Comparison of ENCODE assay signal across 8 cellular contexts in genomic region chr6:13614926-13615801, GRCh38. TPM values are rescaled to one million over a fixed set of nuclear protein-coding genes. Genes with fewer than 3 reads are reported as not detected.
DNase-seq lines count a peak whose midpoint lies in the region; ATAC-seq, FAIRE-seq and TF ChIP-seq lines count a peak whose summit lies in the region.

TSS of gene NOL7 (plus strand) at chr6:13615335. CDS start at chr6:13615359, 24 bp downstream.

- H3K79me2 ChIP-seq in Loucy (ENCODE audit: insufficient read depth, low read length): peaks cover 57% of the 10 kb centered on the region

- FAIRE-seq in H54 (lab: Jason Lieb, UNC): peak; percentile 85

- H4K20me1 ChIP-seq in Loucy (ENCODE audit: insufficient read depth, low read length, poor library complexity, severe bottlenecking): peaks cover 26% of the 10 kb centered on the region

- in situ Hi-C loops in G401 (cut with HindIII; ENCODE audit: low sequenced_read_pairs): no loop called here

- H3F3A ChIP-seq in Loucy (ENCODE audit: low read depth): 0 out of 2 replicates have a peak, but pooled peaks cover 3% of the 10 kb centered on the region

- H3K9me3 ChIP-seq in Loucy (ENCODE audit: insufficient read depth, low read depth, low read length): no peaks in the 10 kb centered on the region

- TF ChIP-seq POLR2A in H54 (IDR thresholded peaks at IDR 0.05; ENCODE audit: low read depth, low read length) (peak; percentile 91), Raji (IDR thresholded peaks at IDR 0.05; ENCODE audit: insufficient read depth, low read depth, low read length) (peak; percentile 97)

- no peaks in the 10 kb centered on the region for H3K9me2 ChIP-seq in Loucy (replicated peaks; ENCODE audit: low read depth, low read length)

- H3K4me3 ChIP-seq in Loucy (ENCODE audit: low read length, poor library complexity, severe bottlenecking) (peak within 1 kb of the TSS; percentile 98), fibroblast of the aortic adventitia (ENCODE audit: low read depth, low read length) (peak within 1 kb of the TSS; percentile 90)

- DNase-seq in G401 (ENCODE audit: low spot score): peak; percentile 96
- peak; percentile 95 for DNase-seq in H54 (ENCODE audit: insufficient read length, low spot score)
- DNase-seq in activated effector memory CD4-positive, alpha-beta T cell treated with Interleukin-2 at 50 U/mL for 16 hours: peak; percentile 96
- peak; percentile 99 for DNase-seq in fibroblast of the aortic adventitia (ENCODE audit: low read depth)
- peak; percentile 99 for DNase-seq in nephron progenitor cell
- DNase-seq in stimulated activated naive CD8-positive, alpha-beta T cell treated with anti-CD3 and anti-CD28 coated beads, Interleukin-15, amount 100 ng/mL, for 72 hours: peak; percentile 98 to 99

- peaks cover 38% of the 10 kb centered on the region for H3K4me1 ChIP-seq in Loucy (ENCODE audit: insufficient read depth, low read length, poor library complexity, severe bottlenecking)

- peak within 1 kb of the TSS; percentile 99 for H3K4me3 Mint-ChIP-seq in nephron progenitor cell
- peak within 1 kb of the TSS; percentile 95 to 99 for H3K4me3 Mint-ChIP-seq in stimulated activated naive CD8-positive, alpha-beta T cell treated with anti-CD3 and anti-CD28 coated beads, Interleukin-15, amount 100 ng/mL, for 72 hours

- peaks cover 27% of the 10 kb centered on the region for H3K36me3 ChIP-seq in Loucy (ENCODE audit: insufficient read depth, low read length)

- H2AFZ ChIP-seq in Loucy (ENCODE audit: low read length): peak within 1 kb of the TSS; percentile 72

- H3K9ac ChIP-seq in Loucy (ENCODE audit: low read depth, low read length, poor library complexity, severe bottlenecking): peak within 1 kb of the TSS; percentile 85

- H3K4me2 ChIP-seq in Loucy (ENCODE audit: low read depth, low read length, poor library complexity, severe bottlenecking): peak within 1 kb of the TSS; percentile 96

- H3K4me1 Mint-ChIP-seq in nephron progenitor cell: peaks cover 42% of the 10 kb centered on the region
- peaks cover 46% of the 10 kb centered on the region for H3K4me1 Mint-ChIP-seq in stimulated activated naive CD8-positive, alpha-beta T cell treated with anti-CD3 and anti-CD28 coated beads, Interleukin-15, amount 100 ng/mL, for 72 hours

- H3K27me3 Mint-ChIP-seq in nephron progenitor cell (ENCODE audit: low read depth, poor library complexity): peaks cover 3% of the 10 kb centered on the region
- no peaks in the 10 kb centered on the region for H3K27me3 Mint-ChIP-seq in stimulated activated naive CD8-positive, alpha-beta T cell treated with anti-CD3 and anti-CD28 coated beads, Interleukin-15, amount 100 ng/mL, for 72 hours

- peak; percentile 96 for ATAC-seq in stimulated activated naive CD8-positive, alpha-beta T cell treated with anti-CD3 and anti-CD28 coated beads, Interleukin-15, amount 100 ng/mL, for 72 hours

- H3K27me3 ChIP-seq in Loucy (ENCODE audit: insufficient read depth, low read length, poor library complexity, severe bottlenecking): no peaks in the 10 kb centered on the region

- H3K27ac Mint-ChIP-seq in nephron progenitor cell: peak within 1 kb of the TSS; percentile 98
- H3K27ac Mint-ChIP-seq in stimulated activated naive CD8-positive, alpha-beta T cell treated with anti-CD3 and anti-CD28 coated beads, Interleukin-15, amount 100 ng/mL, for 72 hours: peak within 1 kb of the TSS; percentile 98 to 99

- TF ChIP-seq CTCF in Loucy (conservative IDR thresholded peaks at IDR 0.05; ENCODE audit: low read length) (peak; percentile 81), fibroblast of the aortic adventitia (IDR thresholded peaks at IDR 0.05; ENCODE audit: insufficient read depth, low read length) (peak; percentile 90), nephron progenitor cell (IDR thresholded peaks at IDR 0.05) (peak; percentile 87)

- no peaks in the 10 kb centered on the region for H3K9me3 Mint-ChIP-seq in nephron progenitor cell
- H3K9me3 Mint-ChIP-seq in stimulated activated naive CD8-positive, alpha-beta T cell treated with anti-CD3 and anti-CD28 coated beads, Interleukin-15, amount 100 ng/mL, for 72 hours: no peaks in the 10 kb centered on the region

- H3K36me3 Mint-ChIP-seq in nephron progenitor cell (ENCODE audit: low read depth): peaks cover 35% of the 10 kb centered on the region

RNA-seq across cellular contexts. Expression of gene NOL7, which starts in this region (rescaled TPM):
- total RNA-seq in G401 (2014; rRNA removed; shearing (Covaris generic)): 114 and 117 TPM in 2 replicates
- total RNA-seq in fibroblast of the aortic adventitia (ENCODE audit: low replicate concordance): 64.6 and 181 TPM in 2 replicates

Comparison
In these comparisons a context has a peak if more than half of its experiments do, and no peak if none do; other contexts are left out.
1. Peak in every context shown above with its lines: DNase-seq, ATAC-seq and H3K4me3 ChIP-seq.